ENCODE assay signal across 17 cellular contexts in genomic region chr9:109721021-109721420, GRCh38. TPM values are rescaled to one million over a fixed set of nuclear protein-coding genes. Genes with fewer than 3 reads are reported as not detected.
"Had no signal": no experiment of that assay in that cellular context is flagged by ENCODE, and none has a peak within 500 bp of the region (broad histone marks: within the 10 kb centered on the region; RNA-seq: fewer than 3 reads in every experiment).

No MANE protein-coding gene starts in this region.

- H3K4me3 ChIP-seq: ascending aorta, breast epithelium, lung, skin epidermis, suprapubic skin had no signal

- DNase-seq: activated CD4-positive, alpha-beta memory T cell treated with anti-CD3 and anti-CD28 coated beads for 36 hours; activated CD4-positive, alpha-beta T cell treated with anti-CD3 and anti-CD28 coated beads for 36 hours; activated CD8-positive, alpha-beta memory T cell treated with anti-CD3 and anti-CD28 coated beads, Interleukin-2, amount 10 ng/mL, durations not matched to agents 7 days and 5 days; activated naive CD4-positive, alpha-beta T cell treated with anti-CD3 and anti-CD28 coated beads, Interleukin-2, amount 10 ng/mL, durations not matched to agents 7 days and 5 days; activated T-cell treated with anti-CD3 and anti-CD28 coated beads, Interleukin-2, amount 50 U/mL, for 1 hour; hippocampal formation; left colon; naive B cell; stimulated activated CD4-positive, alpha-beta T cell treated with anti-CD3 and anti-CD28 coated beads, Interleukin-4, amount 100 ng/mL, for 24 hours; stimulated activated naive CD4-positive, alpha-beta T cell; WERI-Rb-1 had no signal

- H3K9me3 ChIP-seq: ascending aorta, breast epithelium, suprapubic skin had no signal

- H3K4me1 ChIP-seq: ascending aorta, breast epithelium, suprapubic skin had no signal

- H3K27me3 ChIP-seq: ascending aorta, breast epithelium, suprapubic skin had no signal

- H3K27ac ChIP-seq: ascending aorta, breast epithelium, skin epidermis, suprapubic skin, WERI-Rb-1 had no signal

- ATAC-seq: activated CD4-positive, alpha-beta T cell treated with anti-CD3 and anti-CD28 coated beads for 36 hours; activated CD8-positive, alpha-beta memory T cell treated with anti-CD3 and anti-CD28 coated beads, Interleukin-2, amount 10 ng/mL, durations not matched to agents 7 days and 5 days; esophagus mucosa; left colon had no signal

- H3K36me3 ChIP-seq: ascending aorta, breast epithelium, suprapubic skin, WERI-Rb-1 had no signal

RNA-seq across cellular contexts. Expression of gene PALM2AKAP2, which starts 59.0 kb away (rescaled TPM):
- total RNA-seq: activated CD8-positive, alpha-beta memory T cell treated with anti-CD3 and anti-CD28 coated beads, Interleukin-2, amount 10 ng/mL, durations not matched to agents 7 days and 5 days had no signal
